9 cellular contexts compared by ENCODE assay signal in the genomic region with DNA sequence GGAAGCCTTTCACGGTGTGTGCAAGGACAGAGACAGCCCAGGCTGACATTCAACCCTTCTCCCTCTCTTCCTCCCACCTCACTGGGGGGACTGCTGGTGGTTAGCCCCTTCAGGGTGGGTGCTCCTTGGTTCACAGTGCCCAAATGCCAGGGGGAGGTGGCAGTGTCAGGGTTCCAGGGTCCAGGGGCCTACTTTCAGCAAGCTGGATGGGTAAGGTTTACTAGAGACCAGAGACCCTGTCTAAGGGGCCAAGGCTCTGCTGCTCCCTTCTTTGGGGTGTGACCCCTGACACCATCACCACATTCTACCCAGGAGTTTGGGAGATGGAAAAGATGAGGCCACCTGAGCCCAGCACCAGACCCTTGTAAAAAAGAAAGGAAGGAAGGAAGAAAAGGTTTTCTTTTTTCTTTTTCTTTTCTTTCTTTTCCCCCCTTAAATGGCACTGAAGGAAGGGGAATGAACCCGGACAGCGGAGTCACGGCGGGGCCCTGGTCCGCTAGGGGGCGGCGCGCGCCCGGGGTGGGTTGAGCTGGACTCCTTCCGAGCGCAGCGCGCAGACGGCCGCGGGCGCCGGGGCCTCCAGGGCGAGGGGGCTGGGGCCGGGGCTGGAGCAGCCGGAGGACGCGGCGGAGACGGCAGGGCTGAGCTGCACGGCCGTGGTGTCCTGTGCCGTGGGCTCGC. TPM values are rescaled to one million over a fixed set of nuclear protein-coding genes. Genes with fewer than 3 reads are reported as not detected.
DNase-seq lines count a peak whose midpoint lies in the region; ATAC-seq lines count a peak whose summit lies in the region.
"Had no signal": no experiment of that assay in that cellular context is flagged by ENCODE, and none has a peak within 500 bp of the region (broad histone marks: within the 10 kb centered on the region; RNA-seq: fewer than 3 reads in every experiment).

No MANE protein-coding gene starts in this region.

- H3K27ac Mint-ChIP-seq in activated CD8-positive, alpha-beta T cell treated with anti-CD3 and anti-CD28 coated beads, Interleukin-2, amount 10 ng/mL, durations not matched to agents 7 days and 5 days = no peak overlapping the region

- POLR2A ChIA-PET in activated CD8-positive, alpha-beta T cell treated with anti-CD3 and anti-CD28 coated beads, Interleukin-2, amount 10 ng/mL, durations not matched to agents 7 days and 5 days (lab: Charles Lee) = no interaction called here

- peaks cover 34% of the 10 kb centered on the region for H3K27me3 Mint-ChIP-seq in activated CD8-positive, alpha-beta T cell treated with anti-CD3 and anti-CD28 coated beads, Interleukin-2, amount 10 ng/mL, durations not matched to agents 7 days and 5 days (ENCODE audit: low read depth)

- H3K36me3 Mint-ChIP-seq in activated CD8-positive, alpha-beta T cell treated with anti-CD3 and anti-CD28 coated beads, Interleukin-2, amount 10 ng/mL, durations not matched to agents 7 days and 5 days (ENCODE audit: low read depth) = no peaks in the 10 kb centered on the region

- no peak overlapping the region for H3K4me3 Mint-ChIP-seq in activated CD8-positive, alpha-beta T cell treated with anti-CD3 and anti-CD28 coated beads, Interleukin-2, amount 10 ng/mL, durations not matched to agents 7 days and 5 days

- DNase-seq in NCI-H2029 (lab: John Stamatoyannopoulos, UW) (peak; percentile 52), NCI-H2029 treated with DMSO at 0.1 percent for 48 hours (lab: John Stamatoyannopoulos, UW) (no peak), NCI-H1694 (lab: John Stamatoyannopoulos, UW) (peak; percentile 4), ecto neural progenitor cell (ENCODE audit: low spot score) (peak; percentile 85), mesenteric fat pad (ENCODE audit: low spot score) (peak; percentile 93), 8988T (no peak)
- DNase-seq in activated CD8-positive, alpha-beta T cell treated with anti-CD3 and anti-CD28 coated beads, Interleukin-2, amount 10 ng/mL, durations not matched to agents 7 days and 5 days = peak; percentile 80
- peak; percentile 53 to 54 for DNase-seq in stimulated activated CD8-positive, alpha-beta memory T cell treated with anti-CD3 and anti-CD28 coated beads, Interleukin-15, amount 100 ng/mL, for 48 hours (ENCODE audit: low read depth in 2 of 2)

- H3K9me3 Mint-ChIP-seq in activated CD8-positive, alpha-beta T cell treated with anti-CD3 and anti-CD28 coated beads, Interleukin-2, amount 10 ng/mL, durations not matched to agents 7 days and 5 days (ENCODE audit: insufficient read depth) = no peaks in the 10 kb centered on the region

- CTCF ChIA-PET in activated CD8-positive, alpha-beta T cell treated with anti-CD3 and anti-CD28 coated beads, Interleukin-2, amount 10 ng/mL, durations not matched to agents 7 days and 5 days (lab: Charles Lee) = interaction anchor here (0.8 to 4.6 kb wide), 16 partner anchors 10 to 193 kb away, joined by 3 to 36 read pairs (median 5); partner anchors contain the start of genes EFCAB14, MKNK1 and MOB3C

- peaks cover 18% of the 10 kb centered on the region for H3K4me1 Mint-ChIP-seq in activated CD8-positive, alpha-beta T cell treated with anti-CD3 and anti-CD28 coated beads, Interleukin-2, amount 10 ng/mL, durations not matched to agents 7 days and 5 days (ENCODE audit: low read depth)

- peak; percentile 88 for ATAC-seq in activated CD8-positive, alpha-beta T cell treated with anti-CD3 and anti-CD28 coated beads, Interleukin-2, amount 10 ng/mL, durations not matched to agents 7 days and 5 days

RNA-seq across cellular contexts. Expression of gene KNCN, which starts 18.8 kb away (rescaled TPM):
- total RNA-seq in activated CD8-positive, alpha-beta T cell treated with anti-CD3 and anti-CD28 coated beads, Interleukin-2, amount 10 ng/mL, durations not matched to agents 7 days and 5 days = not detected
- total RNA-seq in mesenteric fat pad = not detected
- total RNA-seq: glomerular endothelial cell had no signal

RNA-seq across cellular contexts. Expression of gene DMBX1, which starts 43.0 kb away (rescaled TPM):
- total RNA-seq in activated CD8-positive, alpha-beta T cell treated with anti-CD3 and anti-CD28 coated beads, Interleukin-2, amount 10 ng/mL, durations not matched to agents 7 days and 5 days = under 1 TPM in 1 of 2 experiments, not detected in 1; 0.08 TPM
- 0.45 TPM for total RNA-seq in mesenteric fat pad
- total RNA-seq: glomerular endothelial cell had no signal

Comparison
In these comparisons a context has a peak if more than half of its experiments do, and no peak if none do; other contexts are left out.
1. DNase-seq: peak in NCI-H2029 (single experiment), NCI-H1694 (single experiment), activated CD8-positive, alpha-beta T cell treated with anti-CD3 and anti-CD28 coated beads, Interleukin-2, amount 10 ng/mL, durations not matched to agents 7 days and 5 days (single experiment), ecto neural progenitor cell (single experiment), mesenteric fat pad (single experiment) and stimulated activated CD8-positive, alpha-beta memory T cell treated with anti-CD3 and anti-CD28 coated beads, Interleukin-15, amount 100 ng/mL, for 48 hours (2 of 2); none in NCI-H2029 treated with DMSO at 0.1 percent for 48 hours (single experiment) and 8988T (single experiment).